In the genomic region with DNA sequence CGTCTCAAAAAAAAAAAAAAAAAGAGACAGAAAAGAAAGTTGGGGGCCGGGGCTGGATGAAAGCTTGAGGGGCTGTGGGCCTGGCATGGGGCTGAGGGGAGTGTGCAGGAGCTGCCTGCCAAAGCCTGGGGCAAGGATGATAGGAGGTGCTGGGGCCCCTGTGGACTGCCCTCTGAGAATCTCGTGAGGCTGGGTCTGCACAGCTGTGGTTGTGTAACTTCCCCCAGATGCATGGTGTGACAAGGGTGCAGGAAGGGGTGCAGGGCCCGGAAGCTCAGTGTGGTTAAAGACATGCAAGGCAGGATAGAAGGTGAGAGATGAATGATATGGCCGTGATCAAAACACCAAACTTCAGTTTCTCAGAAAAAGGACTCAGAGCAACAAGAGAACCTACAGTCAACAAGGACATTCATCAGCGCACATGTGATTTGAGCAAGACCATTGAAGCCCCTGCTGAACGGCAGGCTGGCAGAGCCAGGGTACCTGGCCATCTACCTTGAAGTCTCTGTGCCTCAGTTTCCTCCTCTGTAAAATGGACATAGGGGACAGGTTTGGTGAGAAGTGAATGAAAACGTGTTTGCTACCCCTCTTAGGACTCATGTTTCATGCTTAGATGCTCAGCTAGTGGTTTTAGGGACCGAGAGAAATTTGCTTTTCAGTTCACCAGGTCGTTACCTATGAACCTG, we compare ENCODE assay signal across 9 cellular contexts. TPM values are rescaled to one million over a fixed set of nuclear protein-coding genes. Genes with fewer than 3 reads are reported as not detected.
DNase-seq lines count a peak whose midpoint lies in the region; ATAC-seq and TF ChIP-seq lines count a peak whose summit lies in the region.
"Had no signal": no experiment of that assay in that cellular context is flagged by ENCODE, and none has a peak within 500 bp of the region (broad histone marks: within the 10 kb centered on the region; RNA-seq: fewer than 3 reads in every experiment).

No MANE protein-coding gene starts in this region.

- H3K27me3 Mint-ChIP-seq in T-helper 2 cell treated with Interferon-gamma antibody and Interleukin-4, amounts not matched to agents 5 μg/mL and 100 μg/mL, for 36 hours (ENCODE audit: low read depth) = no peaks in the 10 kb centered on the region

- H3K4me3 ChIP-seq in GM12864 (ENCODE audit: low read depth, low read length) = no peak overlapping the region; the same call in 1 of the 2 replicates
- no peak overlapping the region for H3K4me3 ChIP-seq in duodenal mucosa (ENCODE audit: low read depth in 1 of 2, low read length in 2 of 2)
- H3K4me3 ChIP-seq in ascending aorta = no peak overlapping the region

- TF ChIP-seq CTCF in GM12864 (IDR thresholded peaks at IDR 0.05; ENCODE audit: low read depth, low read length, missing control alignments) = no peak
- TF ChIP-seq CTCF in ascending aorta (IDR thresholded peaks at IDR 0.05) = no peak

- H3K4me1 ChIP-seq in duodenal mucosa (ENCODE audit: control insufficient read depth in 1 of 2, insufficient read depth in 2 of 2, low read length in 2 of 2) (peaks cover 0 to 24% of the 10 kb centered on the region in 2 donors), ascending aorta (no peaks in the 10 kb centered on the region)

- ATAC-seq in HG02759 (IDR thresholded peaks at IDR 0.05; ENCODE audit: unreplicated experiment) = peak; percentile 75

- no peak overlapping the region for H3K9ac ChIP-seq in duodenal mucosa (ENCODE audit: low read depth in 1 of 2, low read length in 2 of 2)

- intact Hi-C loops in ascending aorta (cut with DNase I) = no loop called here

- peak; percentile 62 for DNase-seq in GM12864 (ENCODE audit: low read depth)
- peak; percentile 88 for DNase-seq in T-helper 2 cell treated with Interferon-gamma antibody and Interleukin-4, amounts not matched to agents 5 μg/mL and 100 μg/mL, for 36 hours (ENCODE audit: low spot score)
- DNase-seq in stimulated activated CD8-positive, alpha-beta memory T cell treated with anti-CD3 and anti-CD28 coated beads, Interleukin-7, amount 100 ng/mL, for 1 hour (ENCODE audit: low read depth in 2 of 2) = peak; percentile 57 to 60
- no peak for DNase-seq in ascending aorta (ENCODE audit: low spot score in 2 of 2)
- no peak for DNase-seq in dedifferentiated amniotic fluid mesenchymal stem cell (ENCODE audit: extremely low spot score)
- no peak for DNase-seq in NCI-H2029 (lab: John Stamatoyannopoulos, UW)

- H3K27ac ChIP-seq in duodenal mucosa (ENCODE audit: low read depth, low read length) (peak overlapping the region; percentile 58), ascending aorta (no peak overlapping the region)

- peak overlapping the region; percentile 80 for H3K4me3 Mint-ChIP-seq in T-helper 2 cell treated with Interferon-gamma antibody and Interleukin-4, amounts not matched to agents 5 μg/mL and 100 μg/mL, for 36 hours

- no peaks in the 10 kb centered on the region for H3K36me3 ChIP-seq in duodenal mucosa (ENCODE audit: control insufficient read depth in 1 of 2, insufficient read depth in 2 of 2, low read length in 2 of 2)
- H3K36me3 ChIP-seq in ascending aorta = no peaks in the 10 kb centered on the region

- peaks cover 13% of the 10 kb centered on the region for H3K9me3 Mint-ChIP-seq in T-helper 2 cell treated with Interferon-gamma antibody and Interleukin-4, amounts not matched to agents 5 μg/mL and 100 μg/mL, for 36 hours

- peaks cover 65% of the 10 kb centered on the region for H3K36me3 Mint-ChIP-seq in T-helper 2 cell treated with Interferon-gamma antibody and Interleukin-4, amounts not matched to agents 5 μg/mL and 100 μg/mL, for 36 hours (ENCODE audit: low read depth)

- peaks cover 80% of the 10 kb centered on the region for H3K4me1 Mint-ChIP-seq in T-helper 2 cell treated with Interferon-gamma antibody and Interleukin-4, amounts not matched to agents 5 μg/mL and 100 μg/mL, for 36 hours (ENCODE audit: low read depth)

- H3K9me3 ChIP-seq in duodenal mucosa (ENCODE audit: control insufficient read depth in 1 of 2, low read length in 2 of 2) = no peaks in the 10 kb centered on the region
- H3K9me3 ChIP-seq in ascending aorta = no peaks in the 10 kb centered on the region

- H3K27me3 ChIP-seq in duodenal mucosa (ENCODE audit: control insufficient read depth in 1 of 2, insufficient read depth in 2 of 2, low read length in 2 of 2) (peaks cover 0 to 6% of the 10 kb centered on the region in 2 donors), ascending aorta (no peaks in the 10 kb centered on the region)

- peak overlapping the region; percentile 98 for H3K27ac Mint-ChIP-seq in T-helper 2 cell treated with Interferon-gamma antibody and Interleukin-4, amounts not matched to agents 5 μg/mL and 100 μg/mL, for 36 hours

RNA-seq across cellular contexts. Expression of a gene that starts 9.6 kb away (rescaled TPM):
- 139 TPM for total RNA-seq in ascending aorta

RNA-seq across cellular contexts. Expression of a gene that starts 24.1 kb away (rescaled TPM):
- not detected for total RNA-seq in ascending aorta
- total RNA-seq: dermis microvascular lymphatic vessel endothelial cell had no signal

RNA-seq across cellular contexts. Expression of a gene that starts 28.6 kb away (rescaled TPM):
- total RNA-seq in ascending aorta = 0.21 TPM

RNA-seq across cellular contexts. Expression of a gene that starts 37.4 kb away (rescaled TPM):
- total RNA-seq in ascending aorta = 49.8 TPM

RNA-seq across cellular contexts. Expression of a gene that starts 38.3 kb away (rescaled TPM):
- not detected for total RNA-seq in ascending aorta
- total RNA-seq: dermis microvascular lymphatic vessel endothelial cell had no signal

Comparison
In these comparisons a context has a peak if more than half of its experiments do, and no peak if none do; other contexts are left out.
1. DNase-seq: peak in GM12864 (single experiment), T-helper 2 cell treated with Interferon-gamma antibody and Interleukin-4, amounts not matched to agents 5 μg/mL and 100 μg/mL, for 36 hours (single experiment) and stimulated activated CD8-positive, alpha-beta memory T cell treated with anti-CD3 and anti-CD28 coated beads, Interleukin-7, amount 100 ng/mL, for 1 hour (2 of 2); none in ascending aorta (0 of 2), dedifferentiated amniotic fluid mesenchymal stem cell (single experiment) and NCI-H2029 (single experiment).